2 cellular contexts compared by ENCODE assay signal in the genomic region with DNA sequence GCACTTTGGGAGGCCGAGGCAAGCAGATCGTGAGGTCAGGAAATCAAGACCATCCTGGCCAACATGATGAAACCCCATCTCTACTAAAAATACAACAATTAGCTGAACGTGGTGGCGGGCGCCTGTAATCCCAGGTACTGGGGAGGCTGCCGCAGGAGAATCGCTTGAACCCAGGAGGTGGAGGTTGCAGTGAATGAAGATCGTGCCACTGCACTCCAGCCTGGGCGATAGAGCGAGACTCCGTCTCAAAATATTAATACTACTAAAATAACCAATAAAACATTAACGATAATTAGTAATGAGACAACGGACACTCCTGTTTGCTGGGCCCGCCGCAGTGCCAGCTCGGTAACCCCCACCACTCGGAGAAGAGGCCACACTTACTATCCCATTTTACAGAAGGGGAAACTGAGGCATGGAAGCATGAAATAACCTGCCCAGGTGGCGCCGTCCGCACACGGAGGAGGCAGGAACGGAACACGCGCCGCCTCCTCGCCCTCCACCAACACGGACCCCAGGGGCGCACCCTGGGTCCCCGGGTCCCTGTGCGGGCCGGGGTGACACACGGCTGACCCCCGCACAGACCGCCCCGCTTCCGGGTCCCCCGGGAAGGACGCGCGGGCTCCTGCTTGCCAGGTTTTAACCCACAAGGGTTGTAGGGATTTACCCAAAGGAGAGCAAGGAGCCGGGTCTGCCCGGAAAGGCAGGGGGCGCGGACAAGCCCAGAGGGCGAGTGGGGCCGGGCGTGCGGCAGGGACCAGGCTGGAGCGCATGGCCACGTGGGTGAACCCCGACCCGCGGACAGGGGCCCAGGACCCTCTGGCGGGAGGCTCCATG.
TF ChIP-seq lines count a peak whose summit lies in the region.

No MANE protein-coding gene starts in this region.

TF ChIP-seq in SK-N-SH, 30 proteins besides CTCF, POLR2A, EP300 and RAD21 (continued from another document):
- TF ChIP-seq, protein P1, sequence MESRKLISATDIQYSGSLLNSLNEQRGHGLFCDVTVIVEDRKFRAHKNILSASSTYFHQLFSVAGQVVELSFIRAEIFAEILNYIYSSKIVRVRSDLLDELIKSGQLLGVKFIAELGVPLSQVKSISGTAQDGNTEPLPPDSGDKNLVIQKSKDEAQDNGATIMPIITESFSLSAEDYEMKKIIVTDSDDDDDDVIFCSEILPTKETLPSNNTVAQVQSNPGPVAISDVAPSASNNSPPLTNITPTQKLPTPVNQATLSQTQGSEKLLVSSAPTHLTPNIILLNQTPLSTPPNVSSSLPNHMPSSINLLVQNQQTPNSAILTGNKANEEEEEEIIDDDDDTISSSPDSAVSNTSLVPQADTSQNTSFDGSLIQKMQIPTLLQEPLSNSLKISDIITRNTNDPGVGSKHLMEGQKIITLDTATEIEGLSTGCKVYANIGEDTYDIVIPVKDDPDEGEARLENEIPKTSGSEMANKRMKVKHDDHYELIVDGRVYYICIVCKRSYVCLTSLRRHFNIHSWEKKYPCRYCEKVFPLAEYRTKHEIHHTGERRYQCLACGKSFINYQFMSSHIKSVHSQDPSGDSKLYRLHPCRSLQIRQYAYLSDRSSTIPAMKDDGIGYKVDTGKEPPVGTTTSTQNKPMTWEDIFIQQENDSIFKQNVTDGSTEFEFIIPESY (IDR thresholded peaks at IDR 0.05; ENCODE audit: borderline replicate concordance, low read depth) = no peak
- no peak for TF ChIP-seq GATA2 (CRISPR knock-in tag; IDR thresholded peaks at IDR 0.05)
- no peak for TF ChIP-seq TCF12 (IDR thresholded peaks at IDR 0.05)
- no peak for TF ChIP-seq TAF1 (IDR thresholded peaks at IDR 0.05; ENCODE audit: borderline replicate concordance, low read depth, low read length)
- no peak for TF ChIP-seq FOXJ3 (CRISPR knock-in tag; IDR thresholded peaks at IDR 0.05)
- TF ChIP-seq YY1 (IDR thresholded peaks at IDR 0.05; ENCODE audit: low read depth) = no peak
- TF ChIP-seq GABPA (IDR thresholded peaks at IDR 0.05; ENCODE audit: low read depth) = no peak
- TF ChIP-seq JUND (IDR thresholded peaks at IDR 0.05) = no peak
- TF ChIP-seq, protein P2, sequence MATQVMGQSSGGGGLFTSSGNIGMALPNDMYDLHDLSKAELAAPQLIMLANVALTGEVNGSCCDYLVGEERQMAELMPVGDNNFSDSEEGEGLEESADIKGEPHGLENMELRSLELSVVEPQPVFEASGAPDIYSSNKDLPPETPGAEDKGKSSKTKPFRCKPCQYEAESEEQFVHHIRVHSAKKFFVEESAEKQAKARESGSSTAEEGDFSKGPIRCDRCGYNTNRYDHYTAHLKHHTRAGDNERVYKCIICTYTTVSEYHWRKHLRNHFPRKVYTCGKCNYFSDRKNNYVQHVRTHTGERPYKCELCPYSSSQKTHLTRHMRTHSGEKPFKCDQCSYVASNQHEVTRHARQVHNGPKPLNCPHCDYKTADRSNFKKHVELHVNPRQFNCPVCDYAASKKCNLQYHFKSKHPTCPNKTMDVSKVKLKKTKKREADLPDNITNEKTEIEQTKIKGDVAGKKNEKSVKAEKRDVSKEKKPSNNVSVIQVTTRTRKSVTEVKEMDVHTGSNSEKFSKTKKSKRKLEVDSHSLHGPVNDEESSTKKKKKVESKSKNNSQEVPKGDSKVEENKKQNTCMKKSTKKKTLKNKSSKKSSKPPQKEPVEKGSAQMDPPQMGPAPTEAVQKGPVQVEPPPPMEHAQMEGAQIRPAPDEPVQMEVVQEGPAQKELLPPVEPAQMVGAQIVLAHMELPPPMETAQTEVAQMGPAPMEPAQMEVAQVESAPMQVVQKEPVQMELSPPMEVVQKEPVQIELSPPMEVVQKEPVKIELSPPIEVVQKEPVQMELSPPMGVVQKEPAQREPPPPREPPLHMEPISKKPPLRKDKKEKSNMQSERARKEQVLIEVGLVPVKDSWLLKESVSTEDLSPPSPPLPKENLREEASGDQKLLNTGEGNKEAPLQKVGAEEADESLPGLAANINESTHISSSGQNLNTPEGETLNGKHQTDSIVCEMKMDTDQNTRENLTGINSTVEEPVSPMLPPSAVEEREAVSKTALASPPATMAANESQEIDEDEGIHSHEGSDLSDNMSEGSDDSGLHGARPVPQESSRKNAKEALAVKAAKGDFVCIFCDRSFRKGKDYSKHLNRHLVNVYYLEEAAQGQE (IDR thresholded peaks at IDR 0.05; ENCODE audit: low read depth, low read length) = no peak

TF ChIP-seq in SK-N-SH treated with all-trans-retinoic acid at 6 μM for 48 hours, 23 proteins besides CTCF, POLR2A, EP300 and RAD21 (continued from another document):
- TF ChIP-seq, protein P3, sequence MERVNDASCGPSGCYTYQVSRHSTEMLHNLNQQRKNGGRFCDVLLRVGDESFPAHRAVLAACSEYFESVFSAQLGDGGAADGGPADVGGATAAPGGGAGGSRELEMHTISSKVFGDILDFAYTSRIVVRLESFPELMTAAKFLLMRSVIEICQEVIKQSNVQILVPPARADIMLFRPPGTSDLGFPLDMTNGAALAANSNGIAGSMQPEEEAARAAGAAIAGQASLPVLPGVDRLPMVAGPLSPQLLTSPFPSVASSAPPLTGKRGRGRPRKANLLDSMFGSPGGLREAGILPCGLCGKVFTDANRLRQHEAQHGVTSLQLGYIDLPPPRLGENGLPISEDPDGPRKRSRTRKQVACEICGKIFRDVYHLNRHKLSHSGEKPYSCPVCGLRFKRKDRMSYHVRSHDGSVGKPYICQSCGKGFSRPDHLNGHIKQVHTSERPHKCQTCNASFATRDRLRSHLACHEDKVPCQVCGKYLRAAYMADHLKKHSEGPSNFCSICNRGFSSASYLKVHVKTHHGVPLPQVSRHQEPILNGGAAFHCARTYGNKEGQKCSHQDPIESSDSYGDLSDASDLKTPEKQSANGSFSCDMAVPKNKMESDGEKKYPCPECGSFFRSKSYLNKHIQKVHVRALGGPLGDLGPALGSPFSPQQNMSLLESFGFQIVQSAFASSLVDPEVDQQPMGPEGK (CRISPR knock-in tag; IDR thresholded peaks at IDR 0.05; ENCODE audit: borderline replicate concordance) = no peak
- TF ChIP-seq CSDC2 (CRISPR knock-in tag; IDR thresholded peaks at IDR 0.05) = no peak
- no peak for TF ChIP-seq GLIS3 (CRISPR knock-in tag; IDR thresholded peaks at IDR 0.05)
- no peak for TF ChIP-seq ZNF565 (CRISPR knock-in tag; conservative IDR thresholded peaks at IDR 0.05; ENCODE audit: low read depth)
- TF ChIP-seq PPARA (CRISPR knock-in tag; IDR thresholded peaks at IDR 0.05; ENCODE audit: borderline replicate concordance) = no peak
- TF ChIP-seq, protein P4, sequence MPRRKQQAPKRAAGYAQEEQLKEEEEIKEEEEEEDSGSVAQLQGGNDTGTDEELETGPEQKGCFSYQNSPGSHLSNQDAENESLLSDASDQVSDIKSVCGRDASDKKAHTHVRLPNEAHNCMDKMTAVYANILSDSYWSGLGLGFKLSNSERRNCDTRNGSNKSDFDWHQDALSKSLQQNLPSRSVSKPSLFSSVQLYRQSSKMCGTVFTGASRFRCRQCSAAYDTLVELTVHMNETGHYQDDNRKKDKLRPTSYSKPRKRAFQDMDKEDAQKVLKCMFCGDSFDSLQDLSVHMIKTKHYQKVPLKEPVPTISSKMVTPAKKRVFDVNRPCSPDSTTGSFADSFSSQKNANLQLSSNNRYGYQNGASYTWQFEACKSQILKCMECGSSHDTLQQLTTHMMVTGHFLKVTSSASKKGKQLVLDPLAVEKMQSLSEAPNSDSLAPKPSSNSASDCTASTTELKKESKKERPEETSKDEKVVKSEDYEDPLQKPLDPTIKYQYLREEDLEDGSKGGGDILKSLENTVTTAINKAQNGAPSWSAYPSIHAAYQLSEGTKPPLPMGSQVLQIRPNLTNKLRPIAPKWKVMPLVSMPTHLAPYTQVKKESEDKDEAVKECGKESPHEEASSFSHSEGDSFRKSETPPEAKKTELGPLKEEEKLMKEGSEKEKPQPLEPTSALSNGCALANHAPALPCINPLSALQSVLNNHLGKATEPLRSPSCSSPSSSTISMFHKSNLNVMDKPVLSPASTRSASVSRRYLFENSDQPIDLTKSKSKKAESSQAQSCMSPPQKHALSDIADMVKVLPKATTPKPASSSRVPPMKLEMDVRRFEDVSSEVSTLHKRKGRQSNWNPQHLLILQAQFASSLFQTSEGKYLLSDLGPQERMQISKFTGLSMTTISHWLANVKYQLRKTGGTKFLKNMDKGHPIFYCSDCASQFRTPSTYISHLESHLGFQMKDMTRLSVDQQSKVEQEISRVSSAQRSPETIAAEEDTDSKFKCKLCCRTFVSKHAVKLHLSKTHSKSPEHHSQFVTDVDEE (CRISPR knock-in tag; IDR thresholded peaks at IDR 0.05) = no peak
TF ChIP-seq in SK-N-SH treated with all-trans-retinoic acid at 6 μM for 48 hours: peak in this region for 0.
